28 cellular contexts compared by ENCODE assay signal in genomic region chr9:4517274-4517673, GRCh38.
DNase-seq lines count a peak whose midpoint lies in the region; ATAC-seq and FAIRE-seq lines count a peak whose summit lies in the region.
"Had no signal": no experiment of that assay in that cellular context is flagged by ENCODE, and none has a peak within 500 bp of the region (broad histone marks: within the 10 kb centered on the region; RNA-seq: fewer than 3 reads in every experiment).

No MANE protein-coding gene starts in this region.

- peaks cover 12% of the 10 kb centered on the region for H3K4me1 ChIP-seq in stomach smooth muscle (ENCODE audit: control insufficient read depth, insufficient read depth, low read length)
- H3K4me1 ChIP-seq: ascending aorta, HAP-1, lower lobe of right lung had no signal

- no peak for DNase-seq in GM19239 (ENCODE audit: insufficient read length, low spot score)
- peak; percentile 58 for DNase-seq in astrocyte of the hippocampus (ENCODE audit: low read depth, low spot score)
- peak; percentile 56 for DNase-seq in iris pigment epithelial cell (ENCODE audit: low read depth)
- DNase-seq in activated CD8-positive, alpha-beta memory T cell treated with anti-CD3 and anti-CD28 coated beads, Interleukin-2, amount 50 U/mL, for 48 hours: no peak
- DNase-seq in amniotic stem cell (lab: John Stamatoyannopoulos, UW): no peak
- no peak for DNase-seq in NCI-H1436 treated with DMSO at 0.1 percent for 48 hours (lab: John Stamatoyannopoulos, UW)
- DNase-seq: activated CD4-positive, alpha-beta T cell treated with anti-CD3 and anti-CD28 coated beads for 48 hours; activated T-cell treated with anti-CD3 and anti-CD28 coated beads for 4 hours; COR-L47; foreskin fibroblast; heart left ventricle; lower lobe of right lung; midbrain; naive thymus-derived CD4-positive, alpha-beta T cell; NCI-H146; NCI-H2107; NCI-H345; NCI-H774; occipital lobe; stimulated activated naive B cell treated with anti-CD40 and anti-IgM and Interleukin-4, amounts not matched to agents 10 μg/mL and 1 μg/mL and 100 μg/mL, for 72 hours had no signal

- no peaks in the 10 kb centered on the region for H3K27me3 ChIP-seq in stomach smooth muscle (ENCODE audit: control insufficient read depth in 1 of 2, insufficient read depth in 2 of 2, low read length in 2 of 2)
- H3K27me3 ChIP-seq: ascending aorta; BLaER1 treated with 17β-estradiol and CSF1 and Interleukin-3, amounts not matched to agents 10 nM and 100 nM; heart left ventricle had no signal

- no peak overlapping the region for H3K9ac ChIP-seq in stomach smooth muscle (ENCODE audit: low read length in 2 of 2)
- H3K9ac ChIP-seq: BLaER1 treated with 17β-estradiol and CSF1 and Interleukin-3, amounts not matched to agents 10 nM and 100 nM had no signal

- no peak for ATAC-seq in HG03520 (IDR thresholded peaks at IDR 0.05; ENCODE audit: unreplicated experiment)
- ATAC-seq: esophagus mucosa; heart left ventricle; stimulated activated naive B cell treated with anti-CD40 and anti-IgM and Interleukin-4, amounts not matched to agents 10 μg/mL and 1 μg/mL and 100 μg/mL, for 72 hours had no signal

- H3K36me3 ChIP-seq in stomach smooth muscle (ENCODE audit: control insufficient read depth in 2 of 2, insufficient read depth in 2 of 2, low read length in 2 of 2): no peaks in the 10 kb centered on the region
- H3K36me3 ChIP-seq: ascending aorta; BLaER1 treated with 17β-estradiol and CSF1 and Interleukin-3, amounts not matched to agents 10 nM and 100 nM; HAP-1; heart left ventricle; lower lobe of right lung had no signal

- peak overlapping the region; percentile 26 for H3K27ac ChIP-seq in stomach smooth muscle (ENCODE audit: low read length)
- H3K27ac ChIP-seq: ascending aorta; BLaER1 treated with 17β-estradiol and CSF1 and Interleukin-3, amounts not matched to agents 10 nM and 100 nM; lower lobe of right lung; skin epidermis; VCaP had no signal

- no peaks in the 10 kb centered on the region for H3K9me3 ChIP-seq in stomach smooth muscle (ENCODE audit: control insufficient read depth in 2 of 2, low read length in 2 of 2)
- H3K9me3 ChIP-seq: ascending aorta, HAP-1, heart left ventricle, lower lobe of right lung had no signal

- peak; percentile 75 for FAIRE-seq in GM19239 (lab: Jason Lieb, UNC)

- H3K4me3 ChIP-seq in stomach smooth muscle (ENCODE audit: low read length in 2 of 2): no peak overlapping the region
- H3K4me3 ChIP-seq: ascending aorta; BLaER1 treated with 17β-estradiol and CSF1 and Interleukin-3, amounts not matched to agents 10 nM and 100 nM; HAP-1; heart left ventricle; lower lobe of right lung; skin epidermis had no signal

Comparison
In these comparisons a context has a peak if more than half of its experiments do, and no peak if none do; other contexts are left out.
1. DNase-seq: peak in astrocyte of the hippocampus (single experiment) and iris pigment epithelial cell (single experiment); none in GM19239 (single experiment), activated CD8-positive, alpha-beta memory T cell treated with anti-CD3 and anti-CD28 coated beads, Interleukin-2, amount 50 U/mL, for 48 hours (single experiment), amniotic stem cell (single experiment) and NCI-H1436 treated with DMSO at 0.1 percent for 48 hours (single experiment).